11 cellular contexts compared by ENCODE assay signal in genomic region chr21:45019076-45019886, GRCh38. TPM values are rescaled to one million over a fixed set of nuclear protein-coding genes. Genes with fewer than 3 reads are reported as not detected.
DNase-seq lines count a peak whose midpoint lies in the region; ATAC-seq and TF ChIP-seq lines count a peak whose summit lies in the region.
"Had no signal": no experiment of that assay in that cellular context is flagged by ENCODE, and none has a peak within 500 bp of the region (broad histone marks: within the 10 kb centered on the region; RNA-seq: fewer than 3 reads in every experiment).

No MANE protein-coding gene starts in this region.

- ATAC-seq in Panc1 = 0 out of 2 replicates have a peak, but pooled peaks have one; percentile 46
- peak; percentile 58 to 76 for ATAC-seq in left cardiac atrium
- peak; percentile 76 to 88 (median 80) for ATAC-seq in psoas muscle
- no peak for ATAC-seq in GM19455 (IDR thresholded peaks at IDR 0.05; ENCODE audit: unreplicated experiment)
- no peak for ATAC-seq in HG03097 (IDR thresholded peaks at IDR 0.05; ENCODE audit: low FRiP score, unreplicated experiment)

- no TSS peak for BruUV-seq in Panc1 (replicated peaks; lab: Mats Ljungman, UMichigan)

- intact Hi-C loops in Panc1 (cut with micrococcal nuclease; ENCODE audit: unreplicated experiment) (no loop called here), left cardiac atrium (cut with DNase I) (no loop called here), psoas muscle (cut with DNase I) (no loop called here)

- TF ChIP-seq CTCF in BE2C (IDR thresholded peaks at IDR 0.05; ENCODE audit: low read depth, low read length) = no peak
- TF ChIP-seq CTCF in Panc1 (IDR thresholded peaks at IDR 0.05) = no peak
- no peak for TF ChIP-seq CTCF in psoas muscle (IDR thresholded peaks at IDR 0.05)

- WGBS in psoas muscle, 3 donors = 30 to 57% (median 51%) methylated on average over 29 to 60 of the region's 60 CpGs

- no peak overlapping the region for H3K4me3 ChIP-seq in BE2C (ENCODE audit: low read depth, low read length)
- no peak overlapping the region for H3K4me3 ChIP-seq in Panc1 (ENCODE audit: low read depth in 2 of 2, low read length in 2 of 2)
- peak overlapping the region; percentile 60 for H3K4me3 ChIP-seq in psoas muscle

- CTCF ChIA-PET in Panc1 (lab: Charles Lee) = no interaction called here

- H3K9me3 ChIP-seq in BE2C (no peaks in the 10 kb centered on the region), Panc1 (ENCODE audit: control insufficient read depth, insufficient read depth, low read depth, low read length) (no peaks in the 10 kb centered on the region), psoas muscle (no peaks in the 10 kb centered on the region)

- in situ Hi-C loops in Panc1 (cut with HindIII; ENCODE audit: low pct_unique_long_range_greater_than_20kb, low sequenced_read_pairs) = no loop called here

- H3K27ac ChIP-seq in Panc1 (ENCODE audit: low read length) (no peak overlapping the region), psoas muscle (peak overlapping the region; percentile 60)
- H3K27ac ChIP-seq: VCaP had no signal

- DNase-seq in BE2C = peak; percentile 9
- no peak for DNase-seq in Panc1 (ENCODE audit: low read depth, low spot score)
- peak; percentile 56 for DNase-seq in left cardiac atrium
- DNase-seq in psoas muscle = peak; percentile 68 to 76
- no peak for DNase-seq in SHP77 (lab: John Stamatoyannopoulos, UW)
- DNase-seq in activated gamma-delta T cell (lab: John Stamatoyannopoulos, UW) = no peak
- DNase-seq: GDM1, NCI-H524 treated with DMSO at 0.1 percent for 48 hours had no signal

- no peaks in the 10 kb centered on the region for H3K4me1 ChIP-seq in BE2C
- no peaks in the 10 kb centered on the region for H3K4me1 ChIP-seq in Panc1 (ENCODE audit: control insufficient read depth, insufficient read depth, low read length)
- no peaks in the 10 kb centered on the region for H3K4me1 ChIP-seq in psoas muscle

- no peaks in the 10 kb centered on the region for H3K27me3 ChIP-seq in BE2C
- H3K27me3 ChIP-seq in Panc1 (ENCODE audit: control insufficient read depth, insufficient read depth, low read length) = no peaks in the 10 kb centered on the region
- H3K27me3 ChIP-seq in psoas muscle (ENCODE audit: insufficient read depth in 3 of 3, low read length in 2 of 3) = peaks cover 0 to 2% (median 0%) of the 10 kb centered on the region in 3 donors

- POLR2A ChIA-PET in Panc1 (lab: Charles Lee) = no interaction called here

- no peaks in the 10 kb centered on the region for H3K36me3 ChIP-seq in BE2C
- H3K36me3 ChIP-seq in Panc1 (ENCODE audit: control insufficient read depth, insufficient read depth, low read length) = no peaks in the 10 kb centered on the region
- no peaks in the 10 kb centered on the region for H3K36me3 ChIP-seq in psoas muscle (ENCODE audit: insufficient read depth in 1 of 2, low read depth in 1 of 2)

RNA-seq across cellular contexts. Expression of gene ADARB1, which starts 55.1 kb away (rescaled TPM):
- 18.3 TPM for polyA plus RNA-seq in BE2C (2012; ENCODE audit: insufficient read depth, insufficient read length, low read depth)
- total RNA-seq in Panc1 (2021; ENCODE audit: unreplicated experiment) (15.0 TPM), left cardiac atrium (10 to 100 TPM; 20.6 to 21.7 TPM), psoas muscle (10 to 100 TPM in 2 of 4 donors, 1 to 10 TPM in 2; 6.9 to 22.7 (median 14.4) TPM)
- polyA plus RNA-seq in Panc1 (2012; ENCODE audit: insufficient read length) = 9.3 TPM
- polyA plus RNA-seq in psoas muscle = 1 to 10 TPM; 3.8 to 6.4 (median 4.1) TPM

Comparison
In these comparisons a context has a peak if more than half of its experiments do, and no peak if none do; other contexts are left out.
1. DNase-seq: peak in BE2C (single experiment), left cardiac atrium (single experiment) and psoas muscle (2 of 2); none in Panc1 (single experiment), SHP77 (0 of 2) and activated gamma-delta T cell (single experiment).
2. ATAC-seq: peak in Panc1 (single experiment), left cardiac atrium (2 of 2) and psoas muscle (4 of 4); none in GM19455 (single experiment) and HG03097 (single experiment).